ENCODE assay signal across 9 cellular contexts in genomic region chrX:115562492-115562872, GRCh38. TPM values are rescaled to one million over a fixed set of nuclear protein-coding genes. Genes with fewer than 3 reads are reported as not detected.
DNase-seq lines count a peak whose midpoint lies in the region; ATAC-seq, FAIRE-seq and TF ChIP-seq lines count a peak whose summit lies in the region.
"Had no signal": no experiment of that assay in that cellular context is flagged by ENCODE, and none has a peak within 500 bp of the region (broad histone marks: within the 10 kb centered on the region; RNA-seq: fewer than 3 reads in every experiment).

No MANE protein-coding gene starts in this region.

- H3K36me3 ChIP-seq in HepG2 (replicated peaks in 1 of 2; ENCODE audit: control insufficient read depth in 1 of 2, insufficient read depth in 2 of 2, low read length in 2 of 2) (no peaks in the 10 kb centered on the region), upper lobe of left lung (no peaks in the 10 kb centered on the region)

- peak overlapping the region; percentile 4 for H3K27ac ChIP-seq in cingulate gyrus (ENCODE audit: low read depth, low read length)
- H3K27ac ChIP-seq in HepG2 (ENCODE audit: extremely low read length, insufficient read depth, low read length), result peak overlapping the region; percentile 78
- peak overlapping the region; percentile 90 to 95 (median 90) for H3K27ac ChIP-seq in upper lobe of left lung

- in situ Hi-C loops in HepG2 (cut with HindIII; ENCODE audit: extremely low pct_ligation_motif_present, low pct_unique_long_range_greater_than_20kb), result loop anchor here (5.0 kb wide), 1 partner anchor 230 kb away; no protein-coding TSS in a partner anchor

- no peak overlapping the region for H2AFZ ChIP-seq in HepG2 (ENCODE audit: low read length)

- peak; percentile 29 for DNase-seq in NCI-H2227 (lab: John Stamatoyannopoulos, UW; ENCODE audit: unreplicated experiment)
- DNase-seq in NCI-H2227 treated with DMSO at 0.1 percent for 48 hours (lab: John Stamatoyannopoulos, UW), result no peak
- peak; percentile 13 for DNase-seq in HepG2 (ENCODE audit: low spot score)
- no peak for DNase-seq in upper lobe of left lung
- no peak for DNase-seq in HUDEP-2 (lab: John Stamatoyannopoulos, UW; ENCODE audit: unreplicated experiment in 76 of 76)
- DNase-seq in 8988T, result no peak
- no peak for DNase-seq in NCI-H2171 treated with DMSO at 0.1 percent for 48 hours (lab: John Stamatoyannopoulos, UW)
- DNase-seq: CD4-positive, CD25-positive, alpha-beta regulatory T cell had no signal

- TF ChIP-seq CTCF in HepG2 (CRISPR knock-in tag; IDR thresholded peaks at IDR 0.05), result no peak
- TF ChIP-seq CTCF in upper lobe of left lung (IDR thresholded peaks at IDR 0.05), result no peak

- peak overlapping the region; percentile 73 for H3K4me2 ChIP-seq in HepG2 (ENCODE audit: low read depth, low read length)

- BruUV-seq in HepG2 (replicated peaks; lab: Mats Ljungman, UMichigan), result no TSS peak

- peaks cover 42% of the 10 kb centered on the region for H3K79me2 ChIP-seq in HepG2 (ENCODE audit: insufficient read depth, low read length)

- no peak for FAIRE-seq in HepG2 (lab: Jason Lieb, UNC)

- ATAC-seq in HepG2 (no peak), upper lobe of left lung (ENCODE audit: low FRiP score in 2 of 2) (peak in 1 of 2 donors; percentile 12)

- TF ChIP-seq EP300 in HepG2 (IDR thresholded peaks at IDR 0.05; ENCODE audit: low read depth in 2 of 2, low read length in 2 of 2), result no peak
- TF ChIP-seq EP300 in HepG2 (CRISPR knock-in tag; IDR thresholded peaks at IDR 0.05; ENCODE audit: borderline replicate concordance), result no peak
- TF ChIP-seq EP300 in upper lobe of left lung (IDR thresholded peaks at IDR 0.05), result no peak

- H3K27me3 ChIP-seq in HepG2 (ENCODE audit: control insufficient read depth in 1 of 2, insufficient read depth in 2 of 2, low read length in 2 of 2) (no peaks in the 10 kb centered on the region; a peak in 1 of 5 replicates), upper lobe of left lung (peaks cover 0 to 20% (median 0%) of the 10 kb centered on the region in 4 donors)

- H3K9me3 ChIP-seq in HepG2 (ENCODE audit: low read length) (no peaks in the 10 kb centered on the region), upper lobe of left lung (no peaks in the 10 kb centered on the region)

- 0% methylated on average over 6 of the region's 8 CpGs for WGBS in HepG2 (ENCODE audit: low lambda C conversion rate)
- WGBS in upper lobe of left lung, 2 donors, result 16 to 17% methylated on average over 6 to 8 of the region's 8 CpGs

- POLR2A ChIA-PET in HepG2 (lab: Yijun Ruan, JAX), result interaction anchor here (0.9 to 2.6 kb wide), 2 partner anchors 20 to 218 kb away, joined by 3 to 18 read pairs; no protein-coding TSS in a partner anchor

- intact Hi-C loops in HepG2 (cut with micrococcal nuclease; ENCODE audit: unreplicated experiment), result loop anchor here (5.0 kb wide), 2 partner anchors 215 to 390 kb away; no protein-coding TSS in a partner anchor

- 0 out of 2 replicates have a peak, but pooled peaks cover 3% of the 10 kb centered on the region for H4K20me1 ChIP-seq in HepG2 (ENCODE audit: insufficient read depth, low read length)

- peak overlapping the region; percentile 75 for H3K9ac ChIP-seq in HepG2 (ENCODE audit: insufficient read depth, low read depth, low read length)

- TF ChIP-seq POLR2A in HepG2 (IDR thresholded peaks at IDR 0.05; ENCODE audit: insufficient read depth in 1 of 2, low read depth in 2 of 2, low read length in 2 of 2) (no peak), upper lobe of left lung (IDR thresholded peaks at IDR 0.05) (no peak)

- TF ChIP-seq RAD21 in HepG2 (CRISPR knock-in tag; IDR thresholded peaks at IDR 0.05), result no peak

- CTCF ChIA-PET in HepG2 (lab: Yijun Ruan, JAX; ENCODE audit: low intra/inter-chr PET ratio, low total read pairs), result no interaction called here

- peaks cover 37% of the 10 kb centered on the region for H3K4me1 ChIP-seq in HepG2 (ENCODE audit: insufficient read depth, low read length)
- H3K4me1 ChIP-seq in upper lobe of left lung, result no peaks in the 10 kb centered on the region

- H3K4me3 ChIP-seq in HepG2 (replicated peaks in 1 of 3; ENCODE audit: insufficient read depth in 1 of 3, low read depth in 2 of 3, low read length in 3 of 3) (peak overlapping the region; percentile 67 to 78 (median 69)), upper lobe of left lung (peak overlapping the region; percentile 45 to 64 (median 52))

TF ChIP-seq in HepG2, 621 proteins besides CTCF, POLR2A, EP300 and RAD21:
- no peak for TF ChIP-seq ARNT2 (CRISPR knock-in tag; IDR thresholded peaks at IDR 0.05; ENCODE audit: low read depth)
- TF ChIP-seq REL (CRISPR knock-in tag; conservative IDR thresholded peaks at IDR 0.05), result no peak
- peak; percentile 61 for TF ChIP-seq TEAD3 (CRISPR knock-in tag; optimal IDR thresholded peaks at IDR 0.05; ENCODE audit: borderline replicate concordance)
- no peak for TF ChIP-seq NBN (conservative IDR thresholded peaks at IDR 0.05)
- peak; percentile 92 for TF ChIP-seq USF2 (IDR thresholded peaks at IDR 0.05; ENCODE audit: low read depth, low read length)
- TF ChIP-seq USF2 (CRISPR knock-in tag; IDR thresholded peaks at IDR 0.05; ENCODE audit: borderline replicate concordance), result peak; percentile 89; the same call in 1 of the 2 replicates
- no peak for TF ChIP-seq NR0B2 (CRISPR knock-in tag; IDR thresholded peaks at IDR 0.05)
- peak; percentile 74 for TF ChIP-seq RAD51 (IDR thresholded peaks at IDR 0.05; ENCODE audit: borderline replicate concordance)
- TF ChIP-seq BHLHE40 (IDR thresholded peaks at IDR 0.05; ENCODE audit: low read length), result peak; percentile 26; the same call in 1 of the 2 replicates
- no peak for TF ChIP-seq NFKB2 (CRISPR knock-in tag; IDR thresholded peaks at IDR 0.05; ENCODE audit: borderline replicate concordance)

RNA-seq across cellular contexts. Expression of gene PLS3, which starts 1.5 kb away (rescaled TPM):
- total RNA-seq in HepG2 (2016; rRNA removed; fragmentation: Illumina TruSeq; extraction: Trizol) (99.9 and 173 TPM in 2 replicates), upper lobe of left lung (100 to 1,000 TPM in 5 of 6 donors, 10 to 100 TPM in 1; 56.6 to 199 (median 157) TPM)
- total RNA-seq in HepG2 (2016; cell fraction: cytosol; rRNA removed; fragmentation: Illumina TruSeq; extraction: Trizol; ENCODE audit: low read depth), result 4.8 and 5.6 TPM in 2 replicates
- 104 and 176 TPM in 2 replicates for total RNA-seq in HepG2 (2016; cell fraction: insoluble cytoplasmic fraction; rRNA removed; fragmentation: Illumina TruSeq; extraction: Trizol)
- total RNA-seq in HepG2 (2016; cell fraction: membrane; rRNA removed; fragmentation: Illumina TruSeq; extraction: Trizol), result 15.0 and 17.4 TPM in 2 replicates
- total RNA-seq in HepG2 (2016; cell fraction: nucleus; rRNA removed; fragmentation: Illumina TruSeq; extraction: Trizol), result 46.5 and 49.1 TPM in 2 replicates
- 50.0 and 55.7 TPM in 2 replicates for polyA plus RNA-seq in HepG2 (2011; rRNA removed)
- 23.3 and 39.0 TPM in 2 replicates for polyA plus RNA-seq in HepG2 (2011; cell fraction: cytosol; rRNA removed)
- polyA plus RNA-seq in HepG2 (2011; cell fraction: nucleus; rRNA removed), result 10.3 and 17.8 TPM in 2 replicates
- 55.0 and 66.5 TPM in 2 replicates for polyA plus RNA-seq in HepG2 (2012)
- 2.5 and 2.8 TPM in 2 replicates for polyA plus RNA-seq in HepG2 (2016; cell fraction: cytosol; fragmentation: Illumina TruSeq; extraction: Trizol; ENCODE audit: low read depth)
- polyA plus RNA-seq in HepG2 (2016; cell fraction: insoluble cytoplasmic fraction; fragmentation: Illumina TruSeq; extraction: Trizol; ENCODE audit: low read depth), result 119 and 132 TPM in 2 replicates
- 7.7 and 8.4 TPM in 2 replicates for polyA plus RNA-seq in HepG2 (2016; cell fraction: membrane; fragmentation: Illumina TruSeq; extraction: Trizol; ENCODE audit: low read depth)
- 41.1 and 45.9 TPM in 2 replicates for polyA plus RNA-seq in HepG2 (2016; cell fraction: nucleus; fragmentation: Illumina TruSeq; extraction: Trizol; ENCODE audit: insufficient read depth, low read depth)
- polyA minus RNA-seq in HepG2 (2011; rRNA and poly(A)+ RNA removed; ENCODE audit: low replicate concordance), result 16.8 and 41.4 TPM in 2 replicates
- polyA minus RNA-seq in HepG2 (2011; cell fraction: cytosol; rRNA and poly(A)+ RNA removed), result 60.9 and 101 TPM in 2 replicates
- polyA minus RNA-seq in HepG2 (2011; cell fraction: nucleus; rRNA and poly(A)+ RNA removed), result 18.5 and 30.6 TPM in 2 replicates

Comparison
In these comparisons a context has a peak if more than half of its experiments do, and no peak if none do; other contexts are left out.
1. DNase-seq: peak in NCI-H2227 (single experiment) and HepG2 (single experiment); none in NCI-H2227 treated with DMSO at 0.1 percent for 48 hours (single experiment), upper lobe of left lung (0 of 2), HUDEP-2 (0 of 76), 8988T (single experiment) and NCI-H2171 treated with DMSO at 0.1 percent for 48 hours (single experiment).
2. H3K27ac ChIP-seq: peak in every context shown above with its lines; median percentile 90 in upper lobe of left lung; 78 in HepG2; 4 in cingulate gyrus.